In the genomic region with DNA sequence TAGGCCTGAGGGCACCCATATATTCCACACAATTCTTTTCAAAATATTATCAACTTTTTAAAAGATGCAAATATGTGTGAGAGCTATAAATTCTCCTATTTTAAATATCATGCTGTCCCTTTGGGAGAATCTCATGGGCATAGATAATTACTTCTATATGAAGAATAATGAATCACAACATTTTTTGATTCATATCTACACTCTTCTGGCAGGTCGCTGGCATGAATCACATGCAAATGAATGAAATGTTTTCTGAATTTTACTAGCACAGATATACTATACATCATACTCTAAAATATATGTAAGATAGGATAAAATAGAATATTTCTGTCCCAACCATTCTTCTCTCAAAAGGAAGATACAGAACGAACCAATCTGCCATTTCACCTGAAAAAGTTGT, we compare ENCODE assay signal across 1 cellular context.
TF ChIP-seq lines count a peak whose summit lies in the region.

No MANE protein-coding gene starts in this region.

TF ChIP-seq in SK-N-SH treated with all-trans-retinoic acid at 6 μM for 48 hours, 23 proteins besides CTCF, POLR2A, EP300 and RAD21 (continued from another document):
- no peak for TF ChIP-seq BACH2 (CRISPR knock-in tag; IDR thresholded peaks at IDR 0.05; ENCODE audit: borderline replicate concordance)
- TF ChIP-seq, protein P1, sequence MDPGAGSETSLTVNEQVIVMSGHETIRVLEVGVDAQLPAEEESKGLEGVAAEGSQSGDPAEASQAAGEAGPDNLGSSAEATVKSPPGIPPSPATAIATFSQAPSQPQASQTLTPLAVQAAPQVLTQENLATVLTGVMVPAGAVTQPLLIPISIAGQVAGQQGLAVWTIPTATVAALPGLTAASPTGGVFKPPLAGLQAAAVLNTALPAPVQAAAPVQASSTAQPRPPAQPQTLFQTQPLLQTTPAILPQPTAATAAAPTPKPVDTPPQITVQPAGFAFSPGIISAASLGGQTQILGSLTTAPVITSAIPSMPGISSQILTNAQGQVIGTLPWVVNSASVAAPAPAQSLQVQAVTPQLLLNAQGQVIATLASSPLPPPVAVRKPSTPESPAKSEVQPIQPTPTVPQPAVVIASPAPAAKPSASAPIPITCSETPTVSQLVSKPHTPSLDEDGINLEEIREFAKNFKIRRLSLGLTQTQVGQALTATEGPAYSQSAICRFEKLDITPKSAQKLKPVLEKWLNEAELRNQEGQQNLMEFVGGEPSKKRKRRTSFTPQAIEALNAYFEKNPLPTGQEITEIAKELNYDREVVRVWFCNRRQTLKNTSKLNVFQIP (CRISPR knock-in tag; IDR thresholded peaks at IDR 0.05; ENCODE audit: borderline replicate concordance, low read depth), result no peak
- TF ChIP-seq ESRRG (CRISPR knock-in tag; IDR thresholded peaks at IDR 0.05), result no peak
- no peak for TF ChIP-seq RARB (CRISPR knock-in tag; IDR thresholded peaks at IDR 0.05)
- TF ChIP-seq CSDC2 (CRISPR knock-in tag; IDR thresholded peaks at IDR 0.05), result no peak
